In the genomic region with DNA sequence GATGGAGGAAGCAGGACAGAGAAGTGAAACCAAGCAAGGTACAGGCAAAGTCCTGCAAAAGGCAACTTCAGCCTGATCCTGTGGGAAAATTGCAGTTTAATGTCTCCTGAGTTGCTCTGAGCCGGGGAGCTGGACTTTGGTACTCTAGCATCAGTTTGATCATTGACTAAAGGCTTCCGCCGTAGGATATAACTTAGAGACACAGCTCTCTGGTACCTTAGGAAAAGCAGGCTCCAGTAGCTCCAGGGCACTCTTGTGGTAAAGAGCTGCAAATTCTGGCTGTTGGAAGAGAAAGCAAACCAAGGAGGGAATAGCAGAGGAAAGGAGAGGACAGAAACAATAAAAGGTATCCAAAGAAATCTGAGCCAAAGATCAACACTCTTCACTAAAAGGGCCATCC, we compare ENCODE assay signal across 17 cellular contexts.
A peak's percentile ranks its signal among the peaks of the same experiment; 100 is the strongest.
DNase-seq lines count a peak whose midpoint lies in the region; FAIRE-seq and TF ChIP-seq lines count a peak whose summit lies in the region.
"Had no signal": no experiment of that assay in that cellular context is flagged by ENCODE, and none has a peak within 500 bp of the region (broad histone marks: within the 10 kb centered on the region; RNA-seq: fewer than 3 reads in every experiment).

No MANE protein-coding gene starts in this region.

- no peak overlapping the region for H3K4me3 ChIP-seq in H1 (ENCODE audit: extremely low read depth in 1 of 4, insufficient read depth in 2 of 4, low read depth in 3 of 4, low read length in 4 of 4)
- H3K4me3 ChIP-seq: Peyer's patch had no signal

- H3K79me1 ChIP-seq in H9 (ENCODE audit: insufficient read depth, low read depth, low read length, poor library complexity, severe bottlenecking): no peaks in the 10 kb centered on the region
- no peaks in the 10 kb centered on the region for H3K79me1 ChIP-seq in H1 (ENCODE audit: low read depth, low read length)

- H2BK15ac ChIP-seq in H9 (ENCODE audit: low read depth, low read length): no peak overlapping the region
- no peak overlapping the region for H2BK15ac ChIP-seq in H1 (ENCODE audit: low read length)

- H3K9me3 Mint-ChIP-seq in H9: no peaks in the 10 kb centered on the region

- H3K27ac Mint-ChIP-seq in H9: no peak overlapping the region

- peak; percentile 35 to 43; a peak in 3 of 4 replicates for TF ChIP-seq RAD21 in H1 (IDR thresholded peaks at IDR 0.05 in 1 of 2, conservative IDR thresholded peaks at IDR 0.05 in 1 of 2; ENCODE audit: low read depth in 2 of 2, low read length in 2 of 2)

- H3K4ac ChIP-seq in H9 (ENCODE audit: low read depth, low read length): no peak overlapping the region
- no peak overlapping the region for H3K4ac ChIP-seq in H1 (replicated peaks; ENCODE audit: insufficient read length, low read depth, low read length)

- H4K91ac ChIP-seq in H9 (ENCODE audit: insufficient read length, low read depth, low read length) (no peak overlapping the region), H1 (replicated peaks; ENCODE audit: insufficient read length, low read length) (no peak overlapping the region)

- TF ChIP-seq POLR2A in H1 (IDR thresholded peaks at IDR 0.05; ENCODE audit: control extremely low read depth in 1 of 2, low read depth in 2 of 2, low read length in 2 of 2): no peak

- H3T11ph ChIP-seq in H9 (ENCODE audit: low read length): no peak overlapping the region

- H3K27me3 ChIP-seq in H9 (ENCODE audit: insufficient read depth, low read length) (no peaks in the 10 kb centered on the region), H1 (replicated peaks in 1 of 4; ENCODE audit: control insufficient read depth in 3 of 4, extremely low read depth in 1 of 4, insufficient read depth in 3 of 4, low read length in 3 of 4) (no peaks in the 10 kb centered on the region)
- H3K27me3 ChIP-seq: Peyer's patch had no signal

- H3K9ac ChIP-seq in H9 (ENCODE audit: extremely low read depth, insufficient read length, low read length): no peak overlapping the region
- no peak overlapping the region for H3K9ac ChIP-seq in H1 (replicated peaks in 1 of 4; ENCODE audit: extremely low read depth in 1 of 4, low read depth in 3 of 4, low read length in 3 of 4)

- no peaks in the 10 kb centered on the region for H3K79me2 ChIP-seq in H9 (ENCODE audit: insufficient read depth, low read length)
- H3K79me2 ChIP-seq in H1 (ENCODE audit: control insufficient read depth in 1 of 2, insufficient read depth in 2 of 2, low read length in 2 of 2): no peaks in the 10 kb centered on the region

- H2BK12ac ChIP-seq in H9 (ENCODE audit: insufficient read length, low read depth, low read length) (no peak overlapping the region), H1 (ENCODE audit: low read depth, low read length) (no peak overlapping the region)

- H2BK20ac ChIP-seq in H9 (ENCODE audit: low read depth, low read length, poor library complexity, severe bottlenecking) (no peak overlapping the region), H1 (ENCODE audit: low read length) (no peak overlapping the region)

- H3K4me1 Mint-ChIP-seq in H9: no peaks in the 10 kb centered on the region

- no peak overlapping the region for H3K27ac ChIP-seq in H9 (ENCODE audit: insufficient read length, low read depth, low read length)
- H3K27ac ChIP-seq in H1 (ENCODE audit: low read depth, low read length): no peak overlapping the region
- H3K27ac ChIP-seq: Peyer's patch had no signal

- H2BK120ac ChIP-seq in H9 (ENCODE audit: low read depth, low read length, poor library complexity, severe bottlenecking) (no peak overlapping the region), H1 (replicated peaks; ENCODE audit: low read depth, low read length) (no peak overlapping the region)

- H3K23ac ChIP-seq in H9 (ENCODE audit: insufficient read length, low read depth, low read length) (no peak overlapping the region), H1 (ENCODE audit: insufficient read length) (no peak overlapping the region)

- H3K9me3 ChIP-seq in H9 (ENCODE audit: control insufficient read depth, low read depth, low read length) (no peaks in the 10 kb centered on the region), H1 (ENCODE audit: insufficient read depth in 2 of 2, low read depth in 1 of 2, low read length in 1 of 2) (no peaks in the 10 kb centered on the region)

- TF ChIP-seq CTCF in H9 (conservative IDR thresholded peaks at IDR 0.05): peak; percentile 19; the same call in 2 of the 3 replicates
- TF ChIP-seq CTCF in H1 (IDR thresholded peaks at IDR 0.05; ENCODE audit: control extremely low read depth in 1 of 3, insufficient read depth in 1 of 3, low read depth in 1 of 3, low read length in 3 of 3): peak in 1 of 3 experiments; percentile 7; a peak in 2 of 4 replicates

- H3K36me3 Mint-ChIP-seq in H9 (ENCODE audit: insufficient read depth in 1 of 3, low read depth in 3 of 3): no peaks in the 10 kb centered on the region

- H3K4me1 ChIP-seq in H9 (ENCODE audit: insufficient read depth, low read length): no peaks in the 10 kb centered on the region
- no peaks in the 10 kb centered on the region for H3K4me1 ChIP-seq in H1 (replicated peaks in 1 of 4; ENCODE audit: control insufficient read depth in 3 of 4, insufficient read depth in 4 of 4, low read length in 3 of 4)
- H3K4me1 ChIP-seq: Peyer's patch had no signal

- POLR2A ChIA-PET in H1 (lab: Charles Lee; ENCODE audit: partially characterized antibody): no interaction called here

- no peak overlapping the region for H3K4me3 Mint-ChIP-seq in H9

- H4K5ac ChIP-seq in H9 (ENCODE audit: insufficient read length, low read depth, low read length) (no peak overlapping the region), H1 (ENCODE audit: insufficient read length, low read depth, low read length) (no peak overlapping the region)

- no peak overlapping the region for H3K56ac ChIP-seq in H9 (ENCODE audit: insufficient read length, low read depth, low read length)
- no peak overlapping the region for H3K56ac ChIP-seq in H1 (replicated peaks; ENCODE audit: insufficient read length, low read depth, low read length)

- TF ChIP-seq EP300 in H1 (IDR thresholded peaks at IDR 0.05; ENCODE audit: borderline replicate concordance in 1 of 2, low read depth in 2 of 2, low read length in 2 of 2): no peak

- H3K23me2 ChIP-seq in H9 (ENCODE audit: insufficient read length, low read depth, low read length, poor library complexity, severe bottlenecking): no peaks in the 10 kb centered on the region
- H3K23me2 ChIP-seq in H1 (ENCODE audit: low read depth, low read length): no peaks in the 10 kb centered on the region

- WGBS in H9 (ENCODE audit: extremely low coverage, insufficient read length, low lambda C conversion rate): no CpG with 5 or more reads among the region's 3 CpGs
- 100% methylated on average over 3 of the region's 3 CpGs; no CpG with 5 or more reads in 1 of the 2 experiments for WGBS in H1 (ENCODE audit: extremely low coverage in 1 of 2, insufficient coverage in 1 of 2, insufficient read length in 1 of 2, insufficient replicate concordance in 2 of 2, low coverage in 1 of 2, low lambda C conversion rate in 2 of 2, missing lambda C conversion rate in 1 of 2), 2 experiments

- H4K8ac ChIP-seq in H9 (replicated peaks; ENCODE audit: insufficient read length, low read depth, low read length): no peak overlapping the region
- H4K8ac ChIP-seq in H1 (ENCODE audit: extremely low read depth, insufficient read depth, low read length): no peak overlapping the region

- no peak overlapping the region for H3K18ac ChIP-seq in H9 (ENCODE audit: insufficient read length, low read depth, low read length)
- no peak overlapping the region for H3K18ac ChIP-seq in H1 (ENCODE audit: extremely low read depth, low read length)

- FAIRE-seq in H1 (lab: Jason Lieb, UNC): no peak

- no peak overlapping the region for H3K14ac ChIP-seq in H9 (ENCODE audit: insufficient read depth, low read length)
- H3K14ac ChIP-seq in H1 (ENCODE audit: insufficient read length): no peak overlapping the region

- no peaks in the 10 kb centered on the region for H3K36me3 ChIP-seq in H1 (ENCODE audit: control insufficient read depth in 2 of 4, insufficient read depth in 4 of 4, low read length in 3 of 4)
- H3K36me3 ChIP-seq: Peyer's patch had no signal

- H2AFZ ChIP-seq in H9 (ENCODE audit: low read length): no peak overlapping the region
- peak overlapping the region; percentile 8; the same call in 1 of the 2 replicates for H2AFZ ChIP-seq in H1 (ENCODE audit: low read length)

- no peaks in the 10 kb centered on the region for H3K27me3 Mint-ChIP-seq in H9 (ENCODE audit: low read depth)

- no peak overlapping the region for H2BK5ac ChIP-seq in H9 (ENCODE audit: insufficient read length, low read length)
- no peak overlapping the region for H2BK5ac ChIP-seq in H1 (ENCODE audit: low read depth, low read length)

- H3K4me2 ChIP-seq in H9 (ENCODE audit: insufficient read depth, insufficient read length, low read length) (no peak overlapping the region), H1 (ENCODE audit: insufficient read depth in 1 of 2, low read depth in 2 of 2, low read length in 2 of 2) (no peak overlapping the region)

- DNase-seq in H9 (no peak), H1 (ENCODE audit: low read depth in 1 of 2, low spot score in 2 of 2) (no peak), left kidney (ENCODE audit: low read depth, low spot score) (peak; percentile 56), renal cortical epithelial cell (ENCODE audit: low read depth) (peak; percentile 16), NCI-H510A (lab: John Stamatoyannopoulos, UW) (no peak), NCI-H187 treated with DMSO at 0.1 percent for 48 hours (lab: John Stamatoyannopoulos, UW) (no peak)
- no peak for DNase-seq in stimulated activated naive CD4-positive, alpha-beta T cell treated with Interleukin-2 at 50 U/mL for 16 hours (lab: John Stamatoyannopoulos, UW)
- DNase-seq: C1 segment of cervical spinal cord; DMS79; H7; IMR-90; Karpas-422; NCI-H1417 treated with DMSO at 0.1 percent for 48 hours; NCI-H2029 treated with DMSO at 0.1 percent for 48 hours; NCI-H446 treated with DMSO at 0.1 percent for 48 hours; NK-92 treated with Interleukin-12 subunit alpha and Interleukin-12 subunit beta, amount 100 ng/mL, for 24 hours; Peyer's patch had no signal

- H4K20me1 ChIP-seq in H9 (ENCODE audit: control insufficient read depth, insufficient read depth, insufficient read length): no peaks in the 10 kb centered on the region
- H4K20me1 ChIP-seq in H1 (replicated peaks in 1 of 2; ENCODE audit: control insufficient read depth in 1 of 2, insufficient read depth in 2 of 2, low read length in 2 of 2): no peaks in the 10 kb centered on the region

- CTCF ChIA-PET in H1 (lab: Charles Lee; ENCODE audit: partially characterized antibody): interaction anchor here (0.7 to 1.5 kb wide), 4 partner anchors 11 to 218 kb away, joined by 3 to 5 read pairs (median 3); no protein-coding TSS in a partner anchor

- H2AK5ac ChIP-seq in H9 (ENCODE audit: insufficient read length, low read length) (no peak overlapping the region), H1 (ENCODE audit: low read depth, low read length) (no peak overlapping the region)

TF ChIP-seq in H1, 55 proteins besides CTCF, POLR2A, EP300 and RAD21 (continues in another document):
- TF ChIP-seq ZNF274 (IDR thresholded peaks at IDR 0.05; ENCODE audit: borderline replicate concordance, extremely low read depth, low read length): no peak

Comparison
In these comparisons a context has a peak if more than half of its experiments do, and no peak if none do; other contexts are left out.
1. DNase-seq: peak in left kidney (single experiment) and renal cortical epithelial cell (single experiment); none in H9 (single experiment), H1 (0 of 2), stimulated activated naive CD4-positive, alpha-beta T cell treated with Interleukin-2 at 50 U/mL for 16 hours (single experiment), NCI-H510A (single experiment) and NCI-H187 treated with DMSO at 0.1 percent for 48 hours (single experiment).